In genomic region chr19:18283338-18283737, GRCh38 we compare ENCODE assay signal across 14 cellular contexts. TPM values are rescaled to one million over a fixed set of nuclear protein-coding genes. Genes with fewer than 3 reads are reported as not detected.
DNase-seq lines count a peak whose midpoint lies in the region; ATAC-seq and TF ChIP-seq lines count a peak whose summit lies in the region.
"Had no signal": no experiment of that assay in that cellular context is flagged by ENCODE, and none has a peak within 500 bp of the region (broad histone marks: within the 10 kb centered on the region; RNA-seq: fewer than 3 reads in every experiment).

No MANE protein-coding gene starts in this region.

- no peak for TF ChIP-seq CTCF in RWPE2 (IDR thresholded peaks at IDR 0.05; ENCODE audit: poor library complexity, severe bottlenecking)
- TF ChIP-seq CTCF in endothelial cell (IDR thresholded peaks at IDR 0.05; ENCODE audit: unreplicated experiment): no peak
- TF ChIP-seq CTCF in prostate gland (IDR thresholded peaks at IDR 0.05): no peak

- peak overlapping the region; percentile 70 for H3K27ac Mint-ChIP-seq in endothelial cell (ENCODE audit: unreplicated experiment)

- H3K36me3 ChIP-seq in BLaER1 treated with 17β-estradiol and CSF1 and Interleukin-3, amounts not matched to agents 10 nM and 100 nM: peaks cover 8 to 10% (median 9%) of the 10 kb centered on the region in 11 experiments
- H3K36me3 ChIP-seq in RWPE2 (ENCODE audit: low read depth) (peaks cover 8% of the 10 kb centered on the region), prostate gland (no peaks in the 10 kb centered on the region)

- H3K36me3 Mint-ChIP-seq in endothelial cell (ENCODE audit: low read depth, unreplicated experiment): peaks cover 14% of the 10 kb centered on the region

- DNase-seq in RWPE2 (ENCODE audit: low spot score) (no peak), endothelial cell (ENCODE audit: low spot score) (no peak), prostate gland (ENCODE audit: low spot score) (no peak), NCI-H1694 (lab: John Stamatoyannopoulos, UW) (no peak), glomerular visceral epithelial cell (ENCODE audit: extremely low spot score) (no peak)
- DNase-seq: activated CD4-positive, alpha-beta T cell treated with anti-CD3 and anti-CD28 coated beads, Interleukin-2, amount 50 U/mL, for 4 hours; central memory CD4-positive, alpha-beta T cell; foreskin keratinocyte; mammary epithelial cell; NCI-H2107; substantia nigra had no signal

- H3K4me3 Mint-ChIP-seq in endothelial cell (ENCODE audit: unreplicated experiment): no peak overlapping the region

- H3K27ac ChIP-seq in BLaER1 treated with 17β-estradiol and CSF1 and Interleukin-3, amounts not matched to agents 10 nM and 100 nM: peak overlapping the region in 9 of 11 experiments; percentile 93 to 100 (median 98); a peak in 15 of 22 replicates
- peak overlapping the region; percentile 95 for H3K27ac ChIP-seq in RWPE2 (ENCODE audit: poor library complexity, severe bottlenecking)
- peak overlapping the region; percentile 100 for H3K27ac ChIP-seq in prostate gland

- no peak for ATAC-seq in RWPE2 (ENCODE audit: low read depth)
- no peak for ATAC-seq in GM21423 (IDR thresholded peaks at IDR 0.05; ENCODE audit: unreplicated experiment)
- no peak for ATAC-seq in GM21367 (IDR thresholded peaks at IDR 0.05; ENCODE audit: unreplicated experiment)
- ATAC-seq: foreskin keratinocyte had no signal

- peaks cover 37% of the 10 kb centered on the region for H3K27me3 Mint-ChIP-seq in endothelial cell (ENCODE audit: unreplicated experiment)

- 95% methylated on average over 5 of the region's 5 CpGs for WGBS in prostate gland

- peaks cover 45 to 70% (median 54%) of the 10 kb centered on the region in 10 experiments for H3K4me1 ChIP-seq in BLaER1 treated with 17β-estradiol and CSF1 and Interleukin-3, amounts not matched to agents 10 nM and 100 nM
- H3K4me1 ChIP-seq in RWPE2 (ENCODE audit: insufficient read depth, poor library complexity, severe bottlenecking) (peaks cover 7% of the 10 kb centered on the region), prostate gland (replicated peaks) (peaks cover 8% of the 10 kb centered on the region)

- H3K9me3 Mint-ChIP-seq in endothelial cell (ENCODE audit: unreplicated experiment): no peaks in the 10 kb centered on the region

- no peak overlapping the region for H3K4me3 ChIP-seq in BLaER1 treated with 17β-estradiol and CSF1 and Interleukin-3, amounts not matched to agents 10 nM and 100 nM
- H3K4me3 ChIP-seq in RWPE2 (ENCODE audit: severe bottlenecking) (no peak overlapping the region), prostate gland (no peak overlapping the region)

- peak overlapping the region in 9 of 11 experiments; percentile 89 to 98 (median 93); a peak in 16 of 22 replicates for H3K4me2 ChIP-seq in BLaER1 treated with 17β-estradiol and CSF1 and Interleukin-3, amounts not matched to agents 10 nM and 100 nM

- H3K9ac ChIP-seq in BLaER1 treated with 17β-estradiol and CSF1 and Interleukin-3, amounts not matched to agents 10 nM and 100 nM: peak overlapping the region in 5 of 11 experiments; percentile 93 to 99 (median 99); a peak in 11 of 22 replicates

- intact Hi-C loops in prostate gland (cut with DNase I): no loop called here

- H3K27me3 ChIP-seq in BLaER1 treated with 17β-estradiol and CSF1 and Interleukin-3, amounts not matched to agents 10 nM and 100 nM: no peaks in the 10 kb centered on the region
- no peaks in the 10 kb centered on the region for H3K27me3 ChIP-seq in RWPE2 (ENCODE audit: insufficient read depth, poor library complexity, severe bottlenecking)
- no peaks in the 10 kb centered on the region for H3K27me3 ChIP-seq in prostate gland (replicated peaks; ENCODE audit: insufficient read depth)
- H3K27me3 ChIP-seq: foreskin keratinocyte had no signal

- peaks cover 25% of the 10 kb centered on the region for H3K4me1 Mint-ChIP-seq in endothelial cell (ENCODE audit: unreplicated experiment)

- no peaks in the 10 kb centered on the region for H3K9me3 ChIP-seq in BLaER1 treated with 17β-estradiol and CSF1 and Interleukin-3, amounts not matched to agents 10 nM and 100 nM (replicated peaks in 1 of 11)
- H3K9me3 ChIP-seq in RWPE2 (ENCODE audit: severe bottlenecking) (no peaks in the 10 kb centered on the region), prostate gland (no peaks in the 10 kb centered on the region)

- H4K20me1 ChIP-seq in BLaER1 treated with 17β-estradiol and CSF1 and Interleukin-3, amounts not matched to agents 10 nM and 100 nM: peaks cover 22 to 30% (median 28%) of the 10 kb centered on the region in 11 experiments

- TF ChIP-seq POLR2A in prostate gland (IDR thresholded peaks at IDR 0.05): no peak

RNA-seq across cellular contexts. Expression of gene JUND, which starts 1.9 kb away (rescaled TPM):
- total RNA-seq in endothelial cell (ENCODE audit: unreplicated experiment) (129 TPM), prostate gland (100 to 1,000 TPM; 521 to 844 TPM)

RNA-seq across cellular contexts. Expression of gene IQCN, which starts 9.1 kb away (rescaled TPM):
- total RNA-seq in endothelial cell (ENCODE audit: unreplicated experiment) (1.2 TPM), prostate gland (10 to 100 TPM in 1 of 2 donors, 1 to 10 TPM in 1; 4.1 to 19.5 TPM)

RNA-seq across cellular contexts. Expression of gene LSM4, which starts 39.5 kb away (rescaled TPM):
- 166 TPM for total RNA-seq in endothelial cell (ENCODE audit: unreplicated experiment)
- 100 to 1,000 TPM; 157 to 215 TPM for total RNA-seq in prostate gland

RNA-seq across cellular contexts. Expression of gene PGPEP1, which starts 57.1 kb away (rescaled TPM):
- total RNA-seq in endothelial cell (ENCODE audit: unreplicated experiment) (32.1 TPM), prostate gland (10 to 100 TPM; 18.0 to 37.3 TPM)

RNA-seq across cellular contexts. Expression of gene PDE4C, which starts 57.1 kb away (rescaled TPM):
- total RNA-seq in endothelial cell (ENCODE audit: unreplicated experiment): 0.85 TPM
- total RNA-seq in prostate gland: 1 to 10 TPM in 1 of 2 donors, under 1 TPM in 1; 0.27 to 1.6 TPM
- total RNA-seq: foreskin keratinocyte, mammary epithelial cell had no signal
